27 cellular contexts compared by ENCODE assay signal in the genomic region with DNA sequence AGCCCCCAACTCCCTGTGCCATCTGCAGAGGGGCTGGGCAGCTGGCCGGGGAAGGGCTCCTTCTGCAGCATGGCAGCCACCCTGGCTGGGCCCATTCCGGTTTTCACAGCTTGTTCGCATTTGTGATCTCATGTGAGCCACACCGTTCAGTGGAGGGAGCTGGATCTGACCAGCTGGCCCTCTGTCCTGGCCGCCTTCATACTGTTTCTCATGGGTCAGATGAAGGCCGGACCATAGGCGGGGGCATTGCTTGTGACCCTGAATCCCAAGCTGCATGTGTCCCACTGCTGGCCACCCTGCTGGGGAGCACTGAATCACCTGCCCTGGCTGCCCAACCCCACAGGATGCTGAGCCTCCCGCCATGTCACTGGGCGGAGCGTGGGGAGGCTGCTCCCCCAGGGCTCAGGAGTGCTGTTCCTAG. TPM values are rescaled to one million over a fixed set of nuclear protein-coding genes. Genes with fewer than 3 reads are reported as not detected.
DNase-seq lines count a peak whose midpoint lies in the region; ATAC-seq and TF ChIP-seq lines count a peak whose summit lies in the region.
"Had no signal": no experiment of that assay in that cellular context is flagged by ENCODE, and none has a peak within 500 bp of the region (broad histone marks: within the 10 kb centered on the region; RNA-seq: fewer than 3 reads in every experiment).

No MANE protein-coding gene starts in this region.

- DNase-seq in activated CD8-positive, alpha-beta memory T cell treated with anti-CD3 and anti-CD28 coated beads, Interleukin-2, amount 50 U/mL, for 48 hours, result peak; percentile 20
- no peak for DNase-seq in activated CD8-positive, alpha-beta memory T cell treated with anti-CD3 and anti-CD28 coated beads, Interleukin-2, amount 10 ng/mL, durations not matched to agents 7 days and 5 days
- DNase-seq in natural killer cell, result peak; percentile 7
- DNase-seq in type B pancreatic cell (ENCODE audit: extremely low spot score, unreplicated experiment), result peak; percentile 62
- DNase-seq in cerebellar cortex (ENCODE audit: low spot score), result no peak
- no peak for DNase-seq in effector CD4-positive, alpha-beta T cell
- no peak for DNase-seq in activated CD8-positive, alpha-beta memory T cell treated with anti-CD3 and anti-CD28 coated beads for 24 hours
- DNase-seq: 8988T; activated CD8-positive, alpha-beta T cell treated with anti-CD3 and anti-CD28 coated beads for 36 hours; activated naive CD4-positive, alpha-beta T cell; CD4-positive, alpha-beta memory T cell; cerebellar nuclear complex; NCI-H1092 treated with DMSO at 0.1 percent for 48 hours; NCI-H187 treated with DMSO at 0.1 percent for 48 hours; NCI-H526; SIG-M5; stimulated activated CD4-positive, alpha-beta T cell treated with anti-CD3 and anti-CD28 coated beads, Interleukin-4, amount 100 ng/mL, for 1 hour had no signal

- peaks cover 15% of the 10 kb centered on the region for H3K36me3 Mint-ChIP-seq in activated CD8-positive, alpha-beta memory T cell treated with anti-CD3 and anti-CD28 coated beads, Interleukin-2, amount 10 ng/mL, durations not matched to agents 7 days and 5 days
- no peaks in the 10 kb centered on the region for H3K36me3 Mint-ChIP-seq in natural killer cell
- H3K36me3 Mint-ChIP-seq in type B pancreatic cell, result peaks cover 8% of the 10 kb centered on the region
- H3K36me3 Mint-ChIP-seq: IgD-negative memory B cell had no signal

- intact Hi-C loops in natural killer cell (cut with micrococcal nuclease), result no loop called here

- no peak overlapping the region for H3K27ac Mint-ChIP-seq in activated CD8-positive, alpha-beta memory T cell treated with anti-CD3 and anti-CD28 coated beads, Interleukin-2, amount 10 ng/mL, durations not matched to agents 7 days and 5 days
- H3K27ac Mint-ChIP-seq in natural killer cell (no peak overlapping the region), type B pancreatic cell (no peak overlapping the region)
- H3K27ac Mint-ChIP-seq: activated CD8-positive, alpha-beta T cell treated with anti-CD3 and anti-CD28 coated beads for 36 hours; stimulated activated effector memory CD8-positive, alpha-beta T cell treated with anti-CD3 and anti-CD28 coated beads, Interleukin-12 subunit alpha, Interleukin-12 subunit beta, amount 100 ng/mL, for 72 hours had no signal

- CTCF ChIA-PET in activated CD8-positive, alpha-beta memory T cell treated with anti-CD3 and anti-CD28 coated beads, Interleukin-2, amount 10 ng/mL, durations not matched to agents 7 days and 5 days (lab: Charles Lee), result interaction anchor here (1.6 kb wide), 1 partner anchor 13 kb away, joined by 6 read pairs; no protein-coding TSS in a partner anchor

- no peak for ATAC-seq in activated CD8-positive, alpha-beta memory T cell treated with anti-CD3 and anti-CD28 coated beads, Interleukin-2, amount 10 ng/mL, durations not matched to agents 7 days and 5 days
- peak; percentile 35 for ATAC-seq in SK-N-SH treated with all-trans-retinoic acid at 6 μM for 48 hours
- no peak for ATAC-seq in natural killer cell
- ATAC-seq: activated CD4-positive, CD25-positive, alpha-beta regulatory T cell treated with anti-CD3 and anti-CD28 coated beads, Interleukin-2, amount 50 U/mL, for 24 hours; activated CD8-positive, alpha-beta T cell treated with anti-CD3 and anti-CD28 coated beads for 36 hours; GM12878; left lung; naive thymus-derived CD8-positive, alpha-beta T cell; stimulated activated effector memory CD8-positive, alpha-beta T cell treated with anti-CD3 and anti-CD28 coated beads, Interleukin-12 subunit alpha, Interleukin-12 subunit beta, amount 100 ng/mL, for 72 hours had no signal

- TF ChIP-seq CTCF in natural killer cell (IDR thresholded peaks at IDR 0.05) (no peak), type B pancreatic cell (conservative IDR thresholded peaks at IDR 0.05) (no peak)

- no peak overlapping the region for H3K4me3 Mint-ChIP-seq in activated CD8-positive, alpha-beta memory T cell treated with anti-CD3 and anti-CD28 coated beads, Interleukin-2, amount 10 ng/mL, durations not matched to agents 7 days and 5 days
- H3K4me3 Mint-ChIP-seq in natural killer cell (no peak overlapping the region), type B pancreatic cell (no peak overlapping the region)
- H3K4me3 Mint-ChIP-seq: activated CD8-positive, alpha-beta T cell treated with anti-CD3 and anti-CD28 coated beads for 36 hours; CD4-positive, alpha-beta memory T cell; IgD-negative memory B cell; naive thymus-derived CD8-positive, alpha-beta T cell; stimulated activated effector memory CD8-positive, alpha-beta T cell treated with anti-CD3 and anti-CD28 coated beads, Interleukin-12 subunit alpha, Interleukin-12 subunit beta, amount 100 ng/mL, for 72 hours had no signal

- H3K9me3 Mint-ChIP-seq in activated CD8-positive, alpha-beta memory T cell treated with anti-CD3 and anti-CD28 coated beads, Interleukin-2, amount 10 ng/mL, durations not matched to agents 7 days and 5 days (ENCODE audit: low read depth), result no peaks in the 10 kb centered on the region
- no peaks in the 10 kb centered on the region for H3K9me3 Mint-ChIP-seq in natural killer cell
- H3K9me3 Mint-ChIP-seq in type B pancreatic cell, result no peaks in the 10 kb centered on the region
- H3K9me3 Mint-ChIP-seq: activated CD8-positive, alpha-beta T cell treated with anti-CD3 and anti-CD28 coated beads for 36 hours; CD4-positive, alpha-beta memory T cell; IgD-negative memory B cell; naive thymus-derived CD8-positive, alpha-beta T cell; stimulated activated effector memory CD8-positive, alpha-beta T cell treated with anti-CD3 and anti-CD28 coated beads, Interleukin-12 subunit alpha, Interleukin-12 subunit beta, amount 100 ng/mL, for 72 hours had no signal

- no peaks in the 10 kb centered on the region for H3K27me3 Mint-ChIP-seq in activated CD8-positive, alpha-beta memory T cell treated with anti-CD3 and anti-CD28 coated beads, Interleukin-2, amount 10 ng/mL, durations not matched to agents 7 days and 5 days
- H3K27me3 Mint-ChIP-seq in natural killer cell (ENCODE audit: low read depth in 2 of 2) (no peaks in the 10 kb centered on the region), type B pancreatic cell (no peaks in the 10 kb centered on the region)
- H3K27me3 Mint-ChIP-seq: activated CD8-positive, alpha-beta T cell treated with anti-CD3 and anti-CD28 coated beads for 36 hours; CD4-positive, alpha-beta memory T cell; IgD-negative memory B cell; naive thymus-derived CD8-positive, alpha-beta T cell had no signal

- peaks cover 27% of the 10 kb centered on the region for H3K4me1 Mint-ChIP-seq in activated CD8-positive, alpha-beta memory T cell treated with anti-CD3 and anti-CD28 coated beads, Interleukin-2, amount 10 ng/mL, durations not matched to agents 7 days and 5 days
- peaks cover 36 to 40% of the 10 kb centered on the region in 2 donors for H3K4me1 Mint-ChIP-seq in natural killer cell
- H3K4me1 Mint-ChIP-seq in type B pancreatic cell (ENCODE audit: unreplicated experiment), result peaks cover 11% of the 10 kb centered on the region

TF ChIP-seq in SK-N-SH treated with all-trans-retinoic acid at 6 μM for 48 hours, 23 proteins besides CTCF, POLR2A, EP300 and RAD21 (continues in another document):
- TF ChIP-seq RARB (CRISPR knock-in tag; IDR thresholded peaks at IDR 0.05), result no peak
- no peak for TF ChIP-seq ZNF70 (CRISPR knock-in tag; IDR thresholded peaks at IDR 0.05)
- TF ChIP-seq ARNTL (CRISPR knock-in tag; IDR thresholded peaks at IDR 0.05; ENCODE audit: borderline replicate concordance, low read depth), result no peak
- TF ChIP-seq ESRRG (CRISPR knock-in tag; IDR thresholded peaks at IDR 0.05), result no peak
- TF ChIP-seq PPARA (CRISPR knock-in tag; IDR thresholded peaks at IDR 0.05; ENCODE audit: borderline replicate concordance), result no peak
- TF ChIP-seq SNAI2 (CRISPR knock-in tag; IDR thresholded peaks at IDR 0.05), result no peak
- no peak for TF ChIP-seq ZC3H10 (CRISPR knock-in tag; IDR thresholded peaks at IDR 0.05)
- TF ChIP-seq OSR1 (CRISPR knock-in tag; IDR thresholded peaks at IDR 0.05), result no peak
- TF ChIP-seq CSDC2 (CRISPR knock-in tag; IDR thresholded peaks at IDR 0.05), result no peak
- TF ChIP-seq ZNF8 (CRISPR knock-in tag; IDR thresholded peaks at IDR 0.05), result no peak
- TF ChIP-seq BACH2 (CRISPR knock-in tag; IDR thresholded peaks at IDR 0.05; ENCODE audit: borderline replicate concordance), result no peak
- TF ChIP-seq TOX (CRISPR knock-in tag; IDR thresholded peaks at IDR 0.05; ENCODE audit: borderline replicate concordance), result no peak
- TF ChIP-seq ZFP30 (CRISPR knock-in tag; IDR thresholded peaks at IDR 0.05), result no peak
- TF ChIP-seq ISL1 (CRISPR knock-in tag; IDR thresholded peaks at IDR 0.05), result no peak
- TF ChIP-seq TCF4 (CRISPR knock-in tag; IDR thresholded peaks at IDR 0.05; ENCODE audit: borderline replicate concordance), result no peak
- TF ChIP-seq, protein P1, sequence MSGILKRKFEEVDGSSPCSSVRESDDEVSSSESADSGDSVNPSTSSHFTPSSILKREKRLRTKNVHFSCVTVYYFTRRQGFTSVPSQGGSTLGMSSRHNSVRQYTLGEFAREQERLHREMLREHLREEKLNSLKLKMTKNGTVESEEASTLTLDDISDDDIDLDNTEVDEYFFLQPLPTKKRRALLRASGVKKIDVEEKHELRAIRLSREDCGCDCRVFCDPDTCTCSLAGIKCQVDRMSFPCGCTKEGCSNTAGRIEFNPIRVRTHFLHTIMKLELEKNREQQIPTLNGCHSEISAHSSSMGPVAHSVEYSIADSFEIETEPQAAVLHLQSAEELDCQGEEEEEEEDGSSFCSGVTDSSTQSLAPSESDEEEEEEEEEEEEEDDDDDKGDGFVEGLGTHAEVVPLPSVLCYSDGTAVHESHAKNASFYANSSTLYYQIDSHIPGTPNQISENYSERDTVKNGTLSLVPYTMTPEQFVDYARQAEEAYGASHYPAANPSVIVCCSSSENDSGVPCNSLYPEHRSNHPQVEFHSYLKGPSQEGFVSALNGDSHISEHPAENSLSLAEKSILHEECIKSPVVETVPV (CRISPR knock-in tag; IDR thresholded peaks at IDR 0.05), result no peak

RNA-seq across cellular contexts. Expression of a gene that starts 36.4 kb away (rescaled TPM):
- not detected for total RNA-seq in activated CD8-positive, alpha-beta memory T cell treated with anti-CD3 and anti-CD28 coated beads, Interleukin-2, amount 10 ng/mL, durations not matched to agents 7 days and 5 days
- not detected for total RNA-seq in natural killer cell
- total RNA-seq in type B pancreatic cell (ENCODE audit: low replicate concordance), result not detected in 2 replicates
- total RNA-seq: activated CD8-positive, alpha-beta T cell treated with anti-CD3 and anti-CD28 coated beads for 36 hours; CD4-positive, alpha-beta memory T cell; GM12878; left lung; naive thymus-derived CD8-positive, alpha-beta T cell; osteoblast; PC-9; uterus had no signal

RNA-seq across cellular contexts. Expression of a gene that starts 43.8 kb away (rescaled TPM):
- total RNA-seq in activated CD8-positive, alpha-beta memory T cell treated with anti-CD3 and anti-CD28 coated beads, Interleukin-2, amount 10 ng/mL, durations not matched to agents 7 days and 5 days, result 10 to 100 TPM; 33.9 to 35.3 TPM
- total RNA-seq in natural killer cell (10 to 100 TPM; 19.0 to 24.2 (median 23.1) TPM), type B pancreatic cell (ENCODE audit: low replicate concordance) (32.4 and 46.2 TPM in 2 replicates)

RNA-seq across cellular contexts. Expression of a gene that starts 43.9 kb away (rescaled TPM):
- 10 to 100 TPM; 17.7 to 24.1 TPM for total RNA-seq in activated CD8-positive, alpha-beta memory T cell treated with anti-CD3 and anti-CD28 coated beads, Interleukin-2, amount 10 ng/mL, durations not matched to agents 7 days and 5 days
- total RNA-seq in natural killer cell (10 to 100 TPM in 2 of 3 donors, 1 to 10 TPM in 1; 8.8 to 12.4 (median 12.3) TPM), type B pancreatic cell (ENCODE audit: low replicate concordance) (23.5 and 25.4 TPM in 2 replicates)

Comparison
In these comparisons a context has a peak if more than half of its experiments do, and no peak if none do; other contexts are left out.
1. DNase-seq: peak in activated CD8-positive, alpha-beta memory T cell treated with anti-CD3 and anti-CD28 coated beads, Interleukin-2, amount 50 U/mL, for 48 hours (single experiment), natural killer cell (single experiment) and type B pancreatic cell (single experiment); none in activated CD8-positive, alpha-beta memory T cell treated with anti-CD3 and anti-CD28 coated beads, Interleukin-2, amount 10 ng/mL, durations not matched to agents 7 days and 5 days (single experiment), cerebellar cortex (single experiment), effector CD4-positive, alpha-beta T cell (single experiment) and activated CD8-positive, alpha-beta memory T cell treated with anti-CD3 and anti-CD28 coated beads for 24 hours (single experiment).